ENCODE assay signal across 1 cellular context in genomic region chr7:20596653-20597052, GRCh38.
TF ChIP-seq lines count a peak whose summit lies in the region.

No MANE protein-coding gene starts in this region.

TF ChIP-seq in IMR-90, 13 proteins besides CTCF, POLR2A, EP300 and RAD21:
- no peak for TF ChIP-seq BHLHE40 (IDR thresholded peaks at IDR 0.05; ENCODE audit: low read depth, low read length)
- TF ChIP-seq RCOR1 (IDR thresholded peaks at IDR 0.05; ENCODE audit: insufficient replicate concordance, low read length), result no peak
- TF ChIP-seq MAZ (IDR thresholded peaks at IDR 0.05; ENCODE audit: borderline replicate concordance, low read depth, low read length), result no peak
- no peak for TF ChIP-seq MXI1 (IDR thresholded peaks at IDR 0.05; ENCODE audit: borderline replicate concordance, low read depth, low read length)
- TF ChIP-seq ELK1 (IDR thresholded peaks at IDR 0.05; ENCODE audit: borderline replicate concordance, low read depth, low read length), result no peak
- 0 out of 2 replicates have a peak, but pooled peaks have one; percentile 24 for TF ChIP-seq USF2 (IDR thresholded peaks at IDR 0.05; ENCODE audit: low read depth, low read length)
- TF ChIP-seq CEBPB (IDR thresholded peaks at IDR 0.05; ENCODE audit: low read depth, low read length), result no peak
- no peak for TF ChIP-seq RFX5 (IDR thresholded peaks at IDR 0.05; ENCODE audit: low read depth, low read length)
- 0 out of 2 replicates have a peak, but pooled peaks have one; percentile 13 for TF ChIP-seq SMC3 (IDR thresholded peaks at IDR 0.05; ENCODE audit: low read depth, low read length)
- peak; percentile 68 for TF ChIP-seq FOS (IDR thresholded peaks at IDR 0.05; ENCODE audit: low read depth, low read length)
- no peak for TF ChIP-seq CHD1 (IDR thresholded peaks at IDR 0.05; ENCODE audit: low read depth, low read length)
- TF ChIP-seq NFE2L2 (IDR thresholded peaks at IDR 0.05; ENCODE audit: low read depth, low read length), result no peak
- TF ChIP-seq MAFK (IDR thresholded peaks at IDR 0.05; ENCODE audit: low read depth, low read length), result peak; percentile 47; the same call in 1 of the 2 replicates
